In the genomic region with DNA sequence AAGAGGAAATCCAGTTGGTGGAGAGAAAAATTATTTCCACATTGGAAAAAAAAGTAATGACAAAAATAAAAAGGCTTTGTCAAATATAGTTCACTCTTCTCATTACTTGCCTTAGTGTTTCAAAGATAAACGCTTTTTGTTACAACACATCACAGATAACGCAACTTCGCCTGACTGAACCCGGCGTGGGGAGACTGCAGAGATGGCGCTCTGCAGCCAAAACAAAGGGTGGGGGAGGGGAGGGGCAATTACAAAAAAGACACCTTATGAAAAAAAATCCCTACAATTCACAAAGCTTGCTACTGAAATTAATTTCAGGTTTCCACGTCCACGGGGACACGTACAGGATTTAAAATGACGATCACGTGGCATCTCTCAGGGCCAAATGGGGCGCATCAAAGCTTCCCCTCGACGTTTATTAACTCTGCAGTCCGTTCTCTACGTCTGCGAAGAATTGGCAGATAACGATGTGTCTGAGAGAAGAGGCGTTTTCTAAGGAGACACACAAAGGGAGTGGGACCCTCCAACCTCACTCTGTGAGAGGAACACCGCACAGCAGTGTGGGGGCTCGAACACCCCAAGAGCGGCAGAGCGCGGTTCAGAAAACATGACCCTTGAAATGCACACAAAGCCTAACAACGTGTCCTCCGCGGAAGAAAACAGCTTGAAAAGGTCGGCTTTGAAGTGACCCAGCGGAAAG, we compare ENCODE assay signal across 8 cellular contexts. TPM values are rescaled to one million over a fixed set of nuclear protein-coding genes. Genes with fewer than 3 reads are reported as not detected.
A peak's percentile ranks its signal among the peaks of the same experiment; 100 is the strongest.
DNase-seq lines count a peak whose midpoint lies in the region; ATAC-seq and TF ChIP-seq lines count a peak whose summit lies in the region.

No MANE protein-coding gene starts in this region.

- ATAC-seq in activated T-helper 17 cell treated with anti-CD3 and anti-CD28 coated beads, Interleukin-2, amount 50 U/mL, for 72 hours (replicated peaks) = no peak
- no peak for ATAC-seq in stimulated activated naive CD8-positive, alpha-beta T cell treated with anti-CD3 and anti-CD28 coated beads, Interleukin-15, amount 100 ng/mL, for 72 hours
- ATAC-seq in omental fat pad (ENCODE audit: low FRiP score) = no peak
- ATAC-seq in activated CD4-positive, CD25-positive, alpha-beta regulatory T cell treated with anti-CD3 and anti-CD28 coated beads, Interleukin-2, amount 50 U/mL, for 24 hours = no peak

- DNase-seq in SIG-M5 treated with dmso at 0.1 percent for 504 hours (lab: John Stamatoyannopoulos, UW; ENCODE audit: unreplicated experiment) = peak; percentile 55
- DNase-seq in SIG-M5 (lab: John Stamatoyannopoulos, UW) = no peak
- no peak for DNase-seq in stimulated activated naive CD8-positive, alpha-beta T cell treated with anti-CD3 and anti-CD28 coated beads, Interleukin-15, amount 100 ng/mL, for 72 hours
- no peak for DNase-seq in omental fat pad (ENCODE audit: low spot score)
- DNase-seq in NCI-H2196 (lab: John Stamatoyannopoulos, UW; ENCODE audit: unreplicated experiment) = no peak

- H3K36me3 Mint-ChIP-seq in activated T-helper 17 cell treated with anti-CD3 and anti-CD28 coated beads, Interleukin-2, amount 50 U/mL, for 72 hours (ENCODE audit: low read depth) = peaks cover 25% of the 10 kb centered on the region

- peaks cover 19% of the 10 kb centered on the region for H3K27me3 Mint-ChIP-seq in activated T-helper 17 cell treated with anti-CD3 and anti-CD28 coated beads, Interleukin-2, amount 50 U/mL, for 72 hours
- H3K27me3 Mint-ChIP-seq in stimulated activated naive CD8-positive, alpha-beta T cell treated with anti-CD3 and anti-CD28 coated beads, Interleukin-15, amount 100 ng/mL, for 72 hours = peaks cover 71% of the 10 kb centered on the region

- peak overlapping the region; percentile 90 for H3K4me3 ChIP-seq in iPS-18c (ENCODE audit: insufficient read depth, low read depth, low read length)

- peak overlapping the region; percentile 67 for H3K27ac Mint-ChIP-seq in activated T-helper 17 cell treated with anti-CD3 and anti-CD28 coated beads, Interleukin-2, amount 50 U/mL, for 72 hours
- peak overlapping the region in 1 of 2 donors; percentile 59 for H3K27ac Mint-ChIP-seq in stimulated activated naive CD8-positive, alpha-beta T cell treated with anti-CD3 and anti-CD28 coated beads, Interleukin-15, amount 100 ng/mL, for 72 hours

- H3K4me1 Mint-ChIP-seq in activated T-helper 17 cell treated with anti-CD3 and anti-CD28 coated beads, Interleukin-2, amount 50 U/mL, for 72 hours = peaks cover 12% of the 10 kb centered on the region
- peaks cover 33% of the 10 kb centered on the region for H3K4me1 Mint-ChIP-seq in stimulated activated naive CD8-positive, alpha-beta T cell treated with anti-CD3 and anti-CD28 coated beads, Interleukin-15, amount 100 ng/mL, for 72 hours

- H3K4me3 Mint-ChIP-seq in activated T-helper 17 cell treated with anti-CD3 and anti-CD28 coated beads, Interleukin-2, amount 50 U/mL, for 72 hours = peak overlapping the region; percentile 83
- peak overlapping the region; percentile 86 to 90 for H3K4me3 Mint-ChIP-seq in stimulated activated naive CD8-positive, alpha-beta T cell treated with anti-CD3 and anti-CD28 coated beads, Interleukin-15, amount 100 ng/mL, for 72 hours

- no peak for TF ChIP-seq CTCF in omental fat pad (IDR thresholded peaks at IDR 0.05)

- H3K9me3 ChIP-seq in iPS-18c (ENCODE audit: control insufficient read depth, insufficient read depth, low read length) = no peaks in the 10 kb centered on the region

- no peaks in the 10 kb centered on the region for H3K9me3 Mint-ChIP-seq in activated T-helper 17 cell treated with anti-CD3 and anti-CD28 coated beads, Interleukin-2, amount 50 U/mL, for 72 hours
- no peaks in the 10 kb centered on the region for H3K9me3 Mint-ChIP-seq in stimulated activated naive CD8-positive, alpha-beta T cell treated with anti-CD3 and anti-CD28 coated beads, Interleukin-15, amount 100 ng/mL, for 72 hours

RNA-seq across cellular contexts. Expression of a gene that starts 1.5 kb away (rescaled TPM):
- 100 to 1,000 TPM in 1 of 2 donors, 10 to 100 TPM in 1; 56.3 to 107 TPM for total RNA-seq in activated T-helper 17 cell treated with anti-CD3 and anti-CD28 coated beads, Interleukin-2, amount 50 U/mL, for 72 hours
- 100 to 1,000 TPM; 114 to 166 (median 125) TPM for total RNA-seq in omental fat pad
